ENCODE assay signal across 3 cellular contexts in the genomic region with DNA sequence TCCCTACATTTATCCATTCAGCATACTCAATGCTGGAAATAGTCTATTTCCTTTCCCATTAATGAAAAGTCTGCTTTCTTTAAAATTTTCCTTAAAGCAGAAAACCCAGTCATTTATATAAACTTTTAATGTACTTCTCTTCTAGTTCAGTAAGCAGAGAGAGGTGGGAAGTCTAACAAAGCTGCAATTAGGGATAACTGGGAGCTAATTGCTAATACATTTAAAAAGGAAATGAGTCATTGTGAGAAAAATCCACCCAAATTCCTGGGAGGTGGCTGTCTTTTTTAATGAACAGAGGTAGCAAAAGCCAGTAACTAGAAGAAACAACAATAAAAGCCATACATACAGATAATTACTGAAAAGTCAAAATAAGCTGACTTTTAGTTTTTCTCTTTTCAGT.
TF ChIP-seq lines count a peak whose summit lies in the region.

No MANE protein-coding gene starts in this region.

TF ChIP-seq in Ishikawa, 13 proteins besides CTCF, POLR2A, EP300 and RAD21:
- TF ChIP-seq NFIC (IDR thresholded peaks at IDR 0.05) (peak; percentile 68), YY1 (IDR thresholded peaks at IDR 0.05; ENCODE audit: low read depth) (no peak), TCF12 (IDR thresholded peaks at IDR 0.05; ENCODE audit: low read depth) (peak; percentile 81), EGR1 (IDR thresholded peaks at IDR 0.05) (no peak), CEBPB (IDR thresholded peaks at IDR 0.05) (no peak), FOXM1 (IDR thresholded peaks at IDR 0.05; ENCODE audit: borderline replicate concordance, low read depth) (peak; percentile 92), REST (IDR thresholded peaks at IDR 0.05; ENCODE audit: low read depth) (no peak), TAF1 (IDR thresholded peaks at IDR 0.05; ENCODE audit: low read depth) (no peak), TEAD4 (IDR thresholded peaks at IDR 0.05) (peak; percentile 90)
- TF ChIP-seq, protein P1, sequence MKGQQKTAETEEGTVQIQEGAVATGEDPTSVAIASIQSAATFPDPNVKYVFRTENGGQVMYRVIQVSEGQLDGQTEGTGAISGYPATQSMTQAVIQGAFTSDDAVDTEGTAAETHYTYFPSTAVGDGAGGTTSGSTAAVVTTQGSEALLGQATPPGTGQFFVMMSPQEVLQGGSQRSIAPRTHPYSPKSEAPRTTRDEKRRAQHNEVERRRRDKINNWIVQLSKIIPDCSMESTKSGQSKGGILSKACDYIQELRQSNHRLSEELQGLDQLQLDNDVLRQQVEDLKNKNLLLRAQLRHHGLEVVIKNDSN (IDR thresholded peaks at IDR 0.05) = no peak

TF ChIP-seq in H1, 55 proteins besides CTCF, POLR2A, EP300 and RAD21:
- TF ChIP-seq JUND (IDR thresholded peaks at IDR 0.05; ENCODE audit: low read length) (0 out of 2 replicates have a peak, but pooled peaks have one; percentile 22), SP4 (IDR thresholded peaks at IDR 0.05; ENCODE audit: low read length) (no peak), GTF2F1 (IDR thresholded peaks at IDR 0.05; ENCODE audit: borderline replicate concordance, low read depth, low read length) (no peak), RBBP5 (IDR thresholded peaks at IDR 0.05; ENCODE audit: borderline replicate concordance, low read depth, low read length) (no peak)
TF ChIP-seq in H1: peak in this region for 1.

TF ChIP-seq in SK-N-SH, 30 proteins besides CTCF, POLR2A, EP300 and RAD21:
- TF ChIP-seq RCOR1 (IDR thresholded peaks at IDR 0.05; ENCODE audit: low read length) (no peak), REST (IDR thresholded peaks at IDR 0.05; ENCODE audit: low read depth, low read length) (no peak), IRF3 (IDR thresholded peaks at IDR 0.05; ENCODE audit: low read depth, low read length) (no peak), CHD2 (IDR thresholded peaks at IDR 0.05; ENCODE audit: low read length, partially characterized antibody) (no peak), YY1 (IDR thresholded peaks at IDR 0.05; ENCODE audit: low read depth) (no peak), MEF2A (IDR thresholded peaks at IDR 0.05; ENCODE audit: borderline replicate concordance, low read depth) (no peak), FOXJ3 (CRISPR knock-in tag; IDR thresholded peaks at IDR 0.05) (no peak)
TF ChIP-seq in SK-N-SH: peak in this region for 0.
